8 cellular contexts compared by ENCODE assay signal in genomic region chr11:12200359-12201015, GRCh38.
DNase-seq lines count a peak whose midpoint lies in the region; ATAC-seq and TF ChIP-seq lines count a peak whose summit lies in the region.

No MANE protein-coding gene starts in this region.

- peaks cover 2% of the 10 kb centered on the region for H3K9me3 Mint-ChIP-seq in activated naive CD4-positive, alpha-beta T cell treated with anti-CD3 and anti-CD28 coated beads for 36 hours

- TF ChIP-seq CTCF in SK-N-SH (IDR thresholded peaks at IDR 0.05) (no peak), smooth muscle cell (IDR thresholded peaks at IDR 0.05; ENCODE audit: borderline replicate concordance, insufficient read depth, poor library complexity, severe bottlenecking) (no peak)

- peak; percentile 77 for DNase-seq in NCI-H146 (lab: John Stamatoyannopoulos, UW)
- no peak for DNase-seq in NCI-H146 treated with DMSO at 0.1 percent for 48 hours (lab: John Stamatoyannopoulos, UW; ENCODE audit: unreplicated experiment)
- peak; percentile 42 for DNase-seq in SK-N-SH
- peak; percentile 37 for DNase-seq in fibroblast of the conjunctiva (ENCODE audit: low read depth)
- DNase-seq in smooth muscle cell (lab: John Stamatoyannopoulos, UW; ENCODE audit: unreplicated experiment) = no peak
- DNase-seq in activated naive CD4-positive, alpha-beta T cell treated with anti-CD3 and anti-CD28 coated beads for 36 hours = no peak
- DNase-seq in NCI-H128 (lab: John Stamatoyannopoulos, UW; ENCODE audit: unreplicated experiment) = no peak

- H3K27me3 Mint-ChIP-seq in activated naive CD4-positive, alpha-beta T cell treated with anti-CD3 and anti-CD28 coated beads for 36 hours (ENCODE audit: low read depth) = no peaks in the 10 kb centered on the region

- H3K36me3 Mint-ChIP-seq in activated naive CD4-positive, alpha-beta T cell treated with anti-CD3 and anti-CD28 coated beads for 36 hours (ENCODE audit: low read depth) = peaks cover 13% of the 10 kb centered on the region

- peaks cover 24 to 27% of the 10 kb centered on the region in 2 experiments; a peak in 3 of 4 replicates for H3K4me1 ChIP-seq in SK-N-SH (ENCODE audit: control insufficient read depth in 1 of 2, insufficient read depth in 2 of 2, low read depth in 1 of 2, low read length in 1 of 2)
- H3K4me1 ChIP-seq in smooth muscle cell (ENCODE audit: low read depth) = peaks cover 17% of the 10 kb centered on the region

- H2AFZ ChIP-seq in SK-N-SH (ENCODE audit: low read depth) (no peak overlapping the region), smooth muscle cell (ENCODE audit: low read depth) (no peak overlapping the region)

- H3K4me3 Mint-ChIP-seq in activated naive CD4-positive, alpha-beta T cell treated with anti-CD3 and anti-CD28 coated beads for 36 hours = no peak overlapping the region

- no peak overlapping the region for H3K4me3 ChIP-seq in SK-N-SH (ENCODE audit: low read depth in 2 of 2, low read length in 1 of 2)
- H3K4me3 ChIP-seq in smooth muscle cell = no peak overlapping the region

- CTCF ChIA-PET in SK-N-SH (lab: Yijun Ruan, JAX) = interaction anchor here (0.6 to 1.7 kb wide), 5 partner anchors 8 to 143 kb away, joined by 3 to 6 read pairs (median 3); no protein-coding TSS in a partner anchor
- CTCF ChIA-PET in activated naive CD4-positive, alpha-beta T cell treated with anti-CD3 and anti-CD28 coated beads for 36 hours (lab: Charles Lee) = interaction anchor here (0.6 to 2.0 kb wide), 4 partner anchors 9 to 147 kb away, joined by 3 to 5 read pairs (median 4); no protein-coding TSS in a partner anchor

- H3K27me3 ChIP-seq in SK-N-SH (ENCODE audit: insufficient read depth) = no peaks in the 10 kb centered on the region
- H3K27me3 ChIP-seq in smooth muscle cell (ENCODE audit: low read depth) = no peaks in the 10 kb centered on the region

- H4K20me1 ChIP-seq in SK-N-SH (ENCODE audit: insufficient read depth) (no peaks in the 10 kb centered on the region), smooth muscle cell (ENCODE audit: low read depth) (no peaks in the 10 kb centered on the region)

- WGBS in SK-N-SH (ENCODE audit: low lambda C conversion rate) = 9% methylated on average over 12 of the region's 12 CpGs
- 23% methylated on average over 12 of the region's 12 CpGs for WGBS in smooth muscle cell (ENCODE audit: low lambda C conversion rate)

- intact Hi-C loops in activated naive CD4-positive, alpha-beta T cell treated with anti-CD3 and anti-CD28 coated beads for 36 hours (cut with micrococcal nuclease) = no loop called here

- POLR2A ChIA-PET in SK-N-SH (lab: Yijun Ruan, JAX) = no interaction called here

- peaks cover 75% of the 10 kb centered on the region for H3K4me1 Mint-ChIP-seq in activated naive CD4-positive, alpha-beta T cell treated with anti-CD3 and anti-CD28 coated beads for 36 hours (ENCODE audit: low read depth)

- H3K79me2 ChIP-seq in SK-N-SH (ENCODE audit: insufficient read depth) (peaks cover 80% of the 10 kb centered on the region), smooth muscle cell (ENCODE audit: low read depth) (peaks cover 40% of the 10 kb centered on the region)

- H3K9ac ChIP-seq in SK-N-SH = peak overlapping the region; percentile 84
- H3K9ac ChIP-seq in smooth muscle cell (ENCODE audit: low read depth) = peak overlapping the region; percentile 86

- H3K36me3 ChIP-seq in SK-N-SH (replicated peaks in 1 of 2; ENCODE audit: control insufficient read depth in 1 of 2, insufficient read depth in 2 of 2, low read length in 1 of 2) (peaks cover 4 to 33% of the 10 kb centered on the region in 2 experiments), smooth muscle cell (ENCODE audit: low read depth) (no peaks in the 10 kb centered on the region)

- H3K9me3 ChIP-seq in SK-N-SH = no peaks in the 10 kb centered on the region
- no peaks in the 10 kb centered on the region for H3K9me3 ChIP-seq in smooth muscle cell (replicated peaks; ENCODE audit: low read depth)

- H3K27ac ChIP-seq in SK-N-SH (ENCODE audit: low read depth in 2 of 2, low read length in 1 of 2) = peak overlapping the region; percentile 81 to 100
- H3K27ac ChIP-seq in smooth muscle cell (ENCODE audit: low read depth) = peak overlapping the region; percentile 96

- peak overlapping the region; percentile 55; the same call in 1 of the 2 replicates for H3K4me2 ChIP-seq in SK-N-SH
- peak overlapping the region; percentile 36 for H3K4me2 ChIP-seq in smooth muscle cell

- no peaks in the 10 kb centered on the region for H3K9me2 ChIP-seq in SK-N-SH

- no peak overlapping the region for H3K27ac Mint-ChIP-seq in activated naive CD4-positive, alpha-beta T cell treated with anti-CD3 and anti-CD28 coated beads for 36 hours

- no peak for TF ChIP-seq RAD21 in SK-N-SH (IDR thresholded peaks at IDR 0.05; ENCODE audit: low read length)

- peak in 1 of 2 experiments; percentile 90; a peak in 2 of 4 replicates for TF ChIP-seq EP300 in SK-N-SH (IDR thresholded peaks at IDR 0.05; ENCODE audit: borderline replicate concordance in 1 of 2, low read depth in 1 of 2, low read length in 1 of 2)

- H3F3A ChIP-seq in SK-N-SH (replicated peaks; ENCODE audit: insufficient read depth) (peaks cover 76% of the 10 kb centered on the region), smooth muscle cell (ENCODE audit: low read depth) (peaks cover 49% of the 10 kb centered on the region)

- no peak for ATAC-seq in HG02623 (IDR thresholded peaks at IDR 0.05; ENCODE audit: unreplicated experiment)

TF ChIP-seq in SK-N-SH, 30 proteins besides CTCF, POLR2A, EP300 and RAD21 (continues in another document):
- TF ChIP-seq EZH2phosphoT487 (IDR thresholded peaks at IDR 0.05; ENCODE audit: borderline replicate concordance, low read depth) (no peak), IRF3 (IDR thresholded peaks at IDR 0.05; ENCODE audit: low read depth, low read length) (no peak), ELF1 (IDR thresholded peaks at IDR 0.05) (no peak), MXI1 (IDR thresholded peaks at IDR 0.05; ENCODE audit: low read depth, low read length) (peak; percentile 47; the same call in 1 of the 2 replicates), RXRA (IDR thresholded peaks at IDR 0.05; ENCODE audit: borderline replicate concordance, low read depth) (peak; percentile 90), POLR2AphosphoS5 (IDR thresholded peaks at IDR 0.05; ENCODE audit: low read depth, low read length) (peak; percentile 80), TCF12 (IDR thresholded peaks at IDR 0.05) (peak; percentile 94; the same call in 1 of the 2 replicates), RFX5 (IDR thresholded peaks at IDR 0.05; ENCODE audit: low read length) (no peak), FOXJ3 (CRISPR knock-in tag; IDR thresholded peaks at IDR 0.05) (no peak), MAX (IDR thresholded peaks at IDR 0.05; ENCODE audit: low read depth) (peak; percentile 99), TEAD4 (IDR thresholded peaks at IDR 0.05; ENCODE audit: borderline replicate concordance, insufficient read depth) (peak; percentile 96), TAF1 (IDR thresholded peaks at IDR 0.05; ENCODE audit: borderline replicate concordance, low read depth, low read length) (no peak), MEF2A (IDR thresholded peaks at IDR 0.05; ENCODE audit: borderline replicate concordance, low read depth) (peak; percentile 69; the same call in 1 of the 2 replicates), USF2 (IDR thresholded peaks at IDR 0.05; ENCODE audit: borderline replicate concordance, low read depth, low read length) (peak; percentile 47), SIN3A (IDR thresholded peaks at IDR 0.05; ENCODE audit: borderline replicate concordance, low read depth, low read length) (0 out of 2 replicates have a peak, but pooled peaks have one; percentile 84), ZBTB33 (IDR thresholded peaks at IDR 0.05; ENCODE audit: borderline replicate concordance, low read depth) (peak; percentile 89), GATA2 (CRISPR knock-in tag; IDR thresholded peaks at IDR 0.05) (no peak), JUND (IDR thresholded peaks at IDR 0.05) (peak; percentile 84), YY1 (IDR thresholded peaks at IDR 0.05; ENCODE audit: low read depth) (peak; percentile 23; the same call in 1 of the 2 replicates)

Comparison
In these comparisons a context has a peak if more than half of its experiments do, and no peak if none do; other contexts are left out.
1. DNase-seq: peak in NCI-H146 (single experiment), SK-N-SH (single experiment) and fibroblast of the conjunctiva (single experiment); none in NCI-H146 treated with DMSO at 0.1 percent for 48 hours (single experiment), smooth muscle cell (single experiment), activated naive CD4-positive, alpha-beta T cell treated with anti-CD3 and anti-CD28 coated beads for 36 hours (single experiment) and NCI-H128 (single experiment).